In genomic region chr7:27187702-27188665, GRCh38 we compare ENCODE assay signal across 8 cellular contexts. TPM values are rescaled to one million over a fixed set of nuclear protein-coding genes. Genes with fewer than 3 reads are reported as not detected.
DNase-seq lines count a peak whose midpoint lies in the region; ATAC-seq lines count a peak whose summit lies in the region.

No MANE protein-coding gene starts in this region.

- peak overlapping the region; percentile 42 for H3K4me3 Mint-ChIP-seq in T-helper 1 cell treated with Interleukin-12 subunit alpha and Interleukin-12 subunit beta and Interleukin-4 antibody, amounts not matched to agents 30 μg/mL and 1 μg/mL, for 36 hours
- H3K4me3 Mint-ChIP-seq in stimulated activated naive B cell treated with anti-CD40 and anti-IgM and Interleukin-4, amounts not matched to agents 10 μg/mL and 1 μg/mL and 100 μg/mL, for 72 hours = peak overlapping the region; percentile 80 to 81

- peak overlapping the region; percentile 41 for H3K27ac Mint-ChIP-seq in T-helper 1 cell treated with Interleukin-12 subunit alpha and Interleukin-12 subunit beta and Interleukin-4 antibody, amounts not matched to agents 30 μg/mL and 1 μg/mL, for 36 hours
- H3K27ac Mint-ChIP-seq in stimulated activated naive B cell treated with anti-CD40 and anti-IgM and Interleukin-4, amounts not matched to agents 10 μg/mL and 1 μg/mL and 100 μg/mL, for 72 hours = peak overlapping the region; percentile 51

- H3K27me3 Mint-ChIP-seq in T-helper 1 cell treated with Interleukin-12 subunit alpha and Interleukin-12 subunit beta and Interleukin-4 antibody, amounts not matched to agents 30 μg/mL and 1 μg/mL, for 36 hours (ENCODE audit: low read depth) = peaks cover 85% of the 10 kb centered on the region
- peaks cover 79 to 86% of the 10 kb centered on the region in 2 donors for H3K27me3 Mint-ChIP-seq in stimulated activated naive B cell treated with anti-CD40 and anti-IgM and Interleukin-4, amounts not matched to agents 10 μg/mL and 1 μg/mL and 100 μg/mL, for 72 hours

- H3K36me3 ChIP-seq in SJCRH30 = no peaks in the 10 kb centered on the region

- peaks cover 23% of the 10 kb centered on the region for H3K4me1 Mint-ChIP-seq in T-helper 1 cell treated with Interleukin-12 subunit alpha and Interleukin-12 subunit beta and Interleukin-4 antibody, amounts not matched to agents 30 μg/mL and 1 μg/mL, for 36 hours (ENCODE audit: low read depth)
- H3K4me1 Mint-ChIP-seq in stimulated activated naive B cell treated with anti-CD40 and anti-IgM and Interleukin-4, amounts not matched to agents 10 μg/mL and 1 μg/mL and 100 μg/mL, for 72 hours = peaks cover 35 to 58% of the 10 kb centered on the region in 2 donors

- no peak for DNase-seq in T-helper 1 cell
- DNase-seq in activated T-cell treated with anti-CD3 and anti-CD28 coated beads, Interleukin-2, amount 50 U/mL, for 48 hours = peak; percentile 22 to 25
- peak; percentile 75 for DNase-seq in left kidney (ENCODE audit: low read depth, low spot score)
- no peak for DNase-seq in stimulated activated naive B cell treated with anti-CD40 and anti-IgM and Interleukin-4, amounts not matched to agents 10 μg/mL and 1 μg/mL and 100 μg/mL, for 72 hours
- DNase-seq in SJCRH30 = no peak
- DNase-seq in stimulated activated CD4-positive, alpha-beta T cell treated with anti-CD3 and anti-CD28 coated beads, Interleukin-2, amount 100 ng/mL, for 48 hours = no peak

- no peak overlapping the region for H3K27ac ChIP-seq in SJCRH30

- no peaks in the 10 kb centered on the region for H3K9me3 ChIP-seq in SJCRH30 (replicated peaks)

- ATAC-seq in stimulated activated naive B cell treated with anti-CD40 and anti-IgM and Interleukin-4, amounts not matched to agents 10 μg/mL and 1 μg/mL and 100 μg/mL, for 72 hours (replicated peaks) = no peak
- no peak for ATAC-seq in GM19452 (IDR thresholded peaks at IDR 0.05; ENCODE audit: unreplicated experiment)

- H3K4me1 ChIP-seq in SJCRH30 = no peaks in the 10 kb centered on the region

- no peak overlapping the region for H3K4me3 ChIP-seq in SJCRH30

- H3K9me3 Mint-ChIP-seq in T-helper 1 cell treated with Interleukin-12 subunit alpha and Interleukin-12 subunit beta and Interleukin-4 antibody, amounts not matched to agents 30 μg/mL and 1 μg/mL, for 36 hours = no peaks in the 10 kb centered on the region
- no peaks in the 10 kb centered on the region for H3K9me3 Mint-ChIP-seq in stimulated activated naive B cell treated with anti-CD40 and anti-IgM and Interleukin-4, amounts not matched to agents 10 μg/mL and 1 μg/mL and 100 μg/mL, for 72 hours

- H3K27me3 ChIP-seq in SJCRH30 = no peaks in the 10 kb centered on the region

- peaks cover 10% of the 10 kb centered on the region for H3K36me3 Mint-ChIP-seq in T-helper 1 cell treated with Interleukin-12 subunit alpha and Interleukin-12 subunit beta and Interleukin-4 antibody, amounts not matched to agents 30 μg/mL and 1 μg/mL, for 36 hours (ENCODE audit: low read depth)
- peaks cover 9 to 12% of the 10 kb centered on the region in 2 donors for H3K36me3 Mint-ChIP-seq in stimulated activated naive B cell treated with anti-CD40 and anti-IgM and Interleukin-4, amounts not matched to agents 10 μg/mL and 1 μg/mL and 100 μg/mL, for 72 hours

RNA-seq across cellular contexts. Expression of gene HOXA11, which starts 3.0 kb away (rescaled TPM):
- total RNA-seq in SJCRH30 (2014; rRNA removed; shearing (Covaris generic)) = 5.0 and 5.8 TPM in 2 replicates

RNA-seq across cellular contexts. Expression of gene HOXA13, which starts 11.9 kb away (rescaled TPM):
- total RNA-seq in SJCRH30 (2014; rRNA removed; shearing (Covaris generic)) = 1.6 and 1.7 TPM in 2 replicates

RNA-seq across cellular contexts. Expression of gene HOXA10, which starts 13.9 kb away (rescaled TPM):
- total RNA-seq in SJCRH30 (2014; rRNA removed; shearing (Covaris generic)) = 16.2 and 17.2 TPM in 2 replicates

RNA-seq across cellular contexts. Expression of gene HOXA9, which starts 22.6 kb away (rescaled TPM):
- total RNA-seq in SJCRH30 (2014; rRNA removed; shearing (Covaris generic)) = 0.10 and 0.30 TPM in 2 replicates

RNA-seq across cellular contexts. Expression of gene HOXA7, which starts 31.5 kb away (rescaled TPM):
- 38.6 and 40.4 TPM in 2 replicates for total RNA-seq in SJCRH30 (2014; rRNA removed; shearing (Covaris generic))

Comparison
In these comparisons a context has a peak if more than half of its experiments do, and no peak if none do; other contexts are left out.
1. DNase-seq: peak in activated T-cell treated with anti-CD3 and anti-CD28 coated beads, Interleukin-2, amount 50 U/mL, for 48 hours (2 of 2) and left kidney (single experiment); none in T-helper 1 cell (0 of 5), stimulated activated naive B cell treated with anti-CD40 and anti-IgM and Interleukin-4, amounts not matched to agents 10 μg/mL and 1 μg/mL and 100 μg/mL, for 72 hours (single experiment), SJCRH30 (0 of 2) and stimulated activated CD4-positive, alpha-beta T cell treated with anti-CD3 and anti-CD28 coated beads, Interleukin-2, amount 100 ng/mL, for 48 hours (0 of 2).